In genomic region chr17:81802048-81802758, GRCh38 we compare ENCODE assay signal across 31 cellular contexts. TPM values are rescaled to one million over a fixed set of nuclear protein-coding genes. Genes with fewer than 3 reads are reported as not detected.
DNase-seq lines count a peak whose midpoint lies in the region; ATAC-seq, FAIRE-seq and TF ChIP-seq lines count a peak whose summit lies in the region.
"Had no signal": no experiment of that assay in that cellular context is flagged by ENCODE, and none has a peak within 500 bp of the region (broad histone marks: within the 10 kb centered on the region; RNA-seq: fewer than 3 reads in every experiment).

No MANE protein-coding gene starts in this region.

- no peak overlapping the region for H3K18ac ChIP-seq in trophoblast cell (ENCODE audit: low read length)

- 56% methylated on average over 9 of the region's 9 CpGs for WGBS in HepG2 (ENCODE audit: low lambda C conversion rate)
- WGBS in trophoblast cell (ENCODE audit: extremely low coverage, insufficient coverage, insufficient read length), result no CpG with 5 or more reads among the region's 9 CpGs

- H3K79me1 ChIP-seq in trophoblast cell (ENCODE audit: low read length), result no peaks in the 10 kb centered on the region

- TF ChIP-seq CTCF in CD8-positive, alpha-beta T cell (IDR thresholded peaks at IDR 0.05), result no peak
- TF ChIP-seq CTCF in RWPE2 (IDR thresholded peaks at IDR 0.05; ENCODE audit: poor library complexity, severe bottlenecking) (no peak), HepG2 (CRISPR knock-in tag; IDR thresholded peaks at IDR 0.05) (no peak), neural progenitor cell (IDR thresholded peaks at IDR 0.05) (no peak)

- no peak for ATAC-seq in CD8-positive, alpha-beta T cell
- no peak for ATAC-seq in RWPE2 (ENCODE audit: low read depth)
- ATAC-seq in HepG2, result no peak
- no peak for ATAC-seq in HG02678 (IDR thresholded peaks at IDR 0.05; ENCODE audit: unreplicated experiment)
- no peak for ATAC-seq in activated T-helper 17 cell treated with anti-CD3 and anti-CD28 coated beads, Interleukin-2, amount 50 U/mL, for 72 hours (replicated peaks)
- ATAC-seq: SK-N-SH treated with all-trans-retinoic acid at 6 μM for 48 hours had no signal

- TF ChIP-seq EP300 in HepG2 (IDR thresholded peaks at IDR 0.05; ENCODE audit: low read depth in 2 of 2, low read length in 2 of 2) (no peak), HepG2 (CRISPR knock-in tag; IDR thresholded peaks at IDR 0.05; ENCODE audit: borderline replicate concordance) (no peak)

- DNase-seq in CD8-positive, alpha-beta T cell, result no peak
- peak; percentile 60 for DNase-seq in RWPE2 (ENCODE audit: low spot score)
- DNase-seq in HepG2 (ENCODE audit: low spot score), result no peak
- no peak for DNase-seq in neural progenitor cell (ENCODE audit: low spot score)
- no peak for DNase-seq in mucosa of gallbladder (ENCODE audit: low spot score)
- no peak for DNase-seq in trophoblast cell
- DNase-seq: CD4-positive, alpha-beta memory T cell; DMS 273 treated with DMSO at 0.1 percent for 48 hours; DMS79; EL; GDM1; Kasumi-1; MV-4-11; NCI-H1105; NCI-H1436 treated with DMSO at 0.1 percent for 48 hours; NCI-H1930; NCI-H2107; NCI-H524 treated with DMSO at 0.1 percent for 48 hours; NCI-H774; SJCRH30 had no signal

- no peaks in the 10 kb centered on the region for H4K20me1 ChIP-seq in HepG2 (ENCODE audit: insufficient read depth, low read length)
- H4K20me1 ChIP-seq in neural progenitor cell (ENCODE audit: low read depth), result peaks cover 2% of the 10 kb centered on the region

- no peaks in the 10 kb centered on the region for H3K36me3 Mint-ChIP-seq in CD8-positive, alpha-beta T cell
- no peaks in the 10 kb centered on the region for H3K36me3 Mint-ChIP-seq in neural progenitor cell
- no peaks in the 10 kb centered on the region for H3K36me3 Mint-ChIP-seq in activated T-helper 17 cell treated with anti-CD3 and anti-CD28 coated beads, Interleukin-2, amount 50 U/mL, for 72 hours (ENCODE audit: low read depth)
- H3K36me3 Mint-ChIP-seq: CD4-positive, alpha-beta memory T cell had no signal

- no peaks in the 10 kb centered on the region for H3K79me2 ChIP-seq in HepG2 (ENCODE audit: insufficient read depth, low read length)
- no peaks in the 10 kb centered on the region for H3K79me2 ChIP-seq in neural progenitor cell (ENCODE audit: low read depth)
- H3K79me2 ChIP-seq in trophoblast cell (ENCODE audit: control insufficient read depth, insufficient read depth, low read length, poor library complexity), result no peaks in the 10 kb centered on the region

- H3K4me3 Mint-ChIP-seq in CD8-positive, alpha-beta T cell, result peak overlapping the region; percentile 18
- peak overlapping the region; percentile 65 for H3K4me3 Mint-ChIP-seq in neural progenitor cell
- no peak overlapping the region for H3K4me3 Mint-ChIP-seq in activated T-helper 17 cell treated with anti-CD3 and anti-CD28 coated beads, Interleukin-2, amount 50 U/mL, for 72 hours

- H3K9ac ChIP-seq in HepG2 (ENCODE audit: insufficient read depth, low read depth, low read length) (no peak overlapping the region), neural progenitor cell (no peak overlapping the region), trophoblast cell (ENCODE audit: low read length) (no peak overlapping the region)
- H3K9ac ChIP-seq: BLaER1 treated with 17β-estradiol and CSF1 and Interleukin-3, amounts not matched to agents 10 nM and 100 nM had no signal

- no peak overlapping the region for H3K4me3 ChIP-seq in CD8-positive, alpha-beta T cell (ENCODE audit: low read depth, low read length)
- H3K4me3 ChIP-seq in RWPE2 (ENCODE audit: severe bottlenecking) (no peak overlapping the region), HepG2 (replicated peaks in 1 of 3; ENCODE audit: insufficient read depth in 1 of 3, low read depth in 2 of 3, low read length in 3 of 3) (no peak overlapping the region), neural progenitor cell (no peak overlapping the region), trophoblast cell (ENCODE audit: low read depth, low read length) (no peak overlapping the region)
- H3K4me3 ChIP-seq: BLaER1 treated with 17β-estradiol and CSF1 and Interleukin-3, amounts not matched to agents 10 nM and 100 nM; SJCRH30 had no signal

- no peaks in the 10 kb centered on the region for H3K36me3 ChIP-seq in CD8-positive, alpha-beta T cell (ENCODE audit: insufficient read depth, low read length)
- H3K36me3 ChIP-seq in RWPE2 (ENCODE audit: low read depth) (no peaks in the 10 kb centered on the region), HepG2 (replicated peaks in 1 of 2; ENCODE audit: control insufficient read depth in 1 of 2, insufficient read depth in 2 of 2, low read length in 2 of 2) (no peaks in the 10 kb centered on the region), neural progenitor cell (no peaks in the 10 kb centered on the region), trophoblast cell (ENCODE audit: control insufficient read depth in 1 of 2, insufficient read depth in 2 of 2, low read length in 2 of 2) (no peaks in the 10 kb centered on the region)
- H3K36me3 ChIP-seq: BLaER1 treated with 17β-estradiol and CSF1 and Interleukin-3, amounts not matched to agents 10 nM and 100 nM; SJCRH30 had no signal

- TF ChIP-seq RAD21 in HepG2 (CRISPR knock-in tag; IDR thresholded peaks at IDR 0.05), result no peak

- peaks cover 8% of the 10 kb centered on the region for H3K27me3 ChIP-seq in CD8-positive, alpha-beta T cell (ENCODE audit: insufficient read depth, low read length)
- H3K27me3 ChIP-seq in RWPE2 (ENCODE audit: insufficient read depth, poor library complexity, severe bottlenecking) (peaks cover 55% of the 10 kb centered on the region), HepG2 (ENCODE audit: control insufficient read depth in 1 of 2, insufficient read depth in 2 of 2, low read length in 2 of 2) (peaks cover 22 to 73% of the 10 kb centered on the region in 2 experiments), neural progenitor cell (peaks cover 81% of the 10 kb centered on the region), trophoblast cell (ENCODE audit: insufficient read depth, low read length) (peaks cover 54% of the 10 kb centered on the region)

- BruUV-seq in HepG2 (replicated peaks; lab: Mats Ljungman, UMichigan), result no TSS peak

- H2AFZ ChIP-seq in HepG2 (ENCODE audit: low read length) (no peak overlapping the region), neural progenitor cell (replicated peaks) (no peak overlapping the region), trophoblast cell (ENCODE audit: insufficient read depth, low read length, poor library complexity) (no peak overlapping the region)

- no peak overlapping the region for H3K4me2 ChIP-seq in HepG2 (ENCODE audit: low read depth, low read length)
- no peak overlapping the region for H3K4me2 ChIP-seq in neural progenitor cell
- H3K4me2 ChIP-seq in trophoblast cell (ENCODE audit: low read length), result no peak overlapping the region

- H3K27ac Mint-ChIP-seq in CD8-positive, alpha-beta T cell, result no peak overlapping the region
- no peak overlapping the region for H3K27ac Mint-ChIP-seq in neural progenitor cell
- H3K27ac Mint-ChIP-seq in activated T-helper 17 cell treated with anti-CD3 and anti-CD28 coated beads, Interleukin-2, amount 50 U/mL, for 72 hours, result no peak overlapping the region

- no peak overlapping the region for H3K27ac ChIP-seq in CD8-positive, alpha-beta T cell (ENCODE audit: low read depth, low read length)
- no peak overlapping the region for H3K27ac ChIP-seq in RWPE2 (ENCODE audit: poor library complexity, severe bottlenecking)
- H3K27ac ChIP-seq in HepG2 (ENCODE audit: extremely low read length, insufficient read depth, low read length), result no peak overlapping the region
- H3K27ac ChIP-seq in neural progenitor cell, result no peak overlapping the region
- H3K27ac ChIP-seq in trophoblast cell (ENCODE audit: low read depth, low read length), result no peak overlapping the region
- H3K27ac ChIP-seq: BLaER1 treated with 17β-estradiol and CSF1 and Interleukin-3, amounts not matched to agents 10 nM and 100 nM; SJCRH30 had no signal

- H2BK5ac ChIP-seq in trophoblast cell (ENCODE audit: low read depth, low read length, poor library complexity), result no peak overlapping the region

- no peaks in the 10 kb centered on the region for H3K9me3 Mint-ChIP-seq in CD8-positive, alpha-beta T cell
- H3K9me3 Mint-ChIP-seq in neural progenitor cell, result peaks cover 17% of the 10 kb centered on the region
- H3K9me3 Mint-ChIP-seq in activated T-helper 17 cell treated with anti-CD3 and anti-CD28 coated beads, Interleukin-2, amount 50 U/mL, for 72 hours, result no peaks in the 10 kb centered on the region

- no peak for FAIRE-seq in HepG2 (lab: Jason Lieb, UNC)
- FAIRE-seq: A204.1, GM12891, GM19239, H54, RCC 7860 had no signal

- no peak overlapping the region for H3K14ac ChIP-seq in trophoblast cell (ENCODE audit: low read length)

- no peaks in the 10 kb centered on the region for H3K9me3 ChIP-seq in CD8-positive, alpha-beta T cell (ENCODE audit: low read length)
- H3K9me3 ChIP-seq in RWPE2 (ENCODE audit: severe bottlenecking) (no peaks in the 10 kb centered on the region), HepG2 (ENCODE audit: low read length) (no peaks in the 10 kb centered on the region), neural progenitor cell (ENCODE audit: low read depth) (no peaks in the 10 kb centered on the region), trophoblast cell (ENCODE audit: insufficient read depth, low read depth, low read length) (peaks cover 17% of the 10 kb centered on the region)

- H4K8ac ChIP-seq in trophoblast cell (ENCODE audit: low read depth, low read length), result no peak overlapping the region

- H4K12ac ChIP-seq in trophoblast cell (ENCODE audit: low read depth, low read length), result no peak overlapping the region

- H2AK5ac ChIP-seq in trophoblast cell (ENCODE audit: low read length), result no peak overlapping the region

- intact Hi-C loops in CD8-positive, alpha-beta T cell (cut with DNase I, micrococcal nuclease), result no loop called here
- intact Hi-C loops in HepG2 (cut with micrococcal nuclease; ENCODE audit: unreplicated experiment), result no loop called here

- no peak overlapping the region for H4K91ac ChIP-seq in trophoblast cell (ENCODE audit: low read depth, low read length)

- in situ Hi-C loops in HepG2 (cut with HindIII; ENCODE audit: extremely low pct_ligation_motif_present, low pct_unique_long_range_greater_than_20kb), result no loop called here

- POLR2A ChIA-PET in CD8-positive, alpha-beta T cell (lab: Charles Lee), result no interaction called here
- POLR2A ChIA-PET in HepG2 (lab: Yijun Ruan, JAX), result interaction anchor here (1.4 kb wide), 1 partner anchor 13 kb away, joined by 4 read pairs; no protein-coding TSS in a partner anchor

- H2BK120ac ChIP-seq in trophoblast cell (ENCODE audit: insufficient read depth, low read length, poor library complexity), result no peak overlapping the region

- no peak overlapping the region for H2BK12ac ChIP-seq in trophoblast cell (ENCODE audit: low read length)

- H3K4ac ChIP-seq in trophoblast cell (ENCODE audit: low read depth, low read length), result no peak overlapping the region

- H3K27me3 Mint-ChIP-seq in CD8-positive, alpha-beta T cell (ENCODE audit: low read depth), result peaks cover 33% of the 10 kb centered on the region
- H3K27me3 Mint-ChIP-seq in neural progenitor cell (ENCODE audit: insufficient read depth, low read depth), result peaks cover 50% of the 10 kb centered on the region
- peaks cover 18% of the 10 kb centered on the region for H3K27me3 Mint-ChIP-seq in activated T-helper 17 cell treated with anti-CD3 and anti-CD28 coated beads, Interleukin-2, amount 50 U/mL, for 72 hours

- H3F3A ChIP-seq in neural progenitor cell (ENCODE audit: low read depth), result peaks cover under 1% of the 10 kb centered on the region

- H3K4me1 Mint-ChIP-seq in CD8-positive, alpha-beta T cell (ENCODE audit: low read depth), result peaks cover 7% of the 10 kb centered on the region
- no peaks in the 10 kb centered on the region for H3K4me1 Mint-ChIP-seq in neural progenitor cell
- H3K4me1 Mint-ChIP-seq in activated T-helper 17 cell treated with anti-CD3 and anti-CD28 coated beads, Interleukin-2, amount 50 U/mL, for 72 hours, result no peaks in the 10 kb centered on the region

- H3K4me1 ChIP-seq in CD8-positive, alpha-beta T cell (ENCODE audit: insufficient read depth, low read length), result no peaks in the 10 kb centered on the region
- H3K4me1 ChIP-seq in RWPE2 (ENCODE audit: insufficient read depth, poor library complexity, severe bottlenecking) (no peaks in the 10 kb centered on the region), HepG2 (ENCODE audit: insufficient read depth, low read length) (peaks cover 34% of the 10 kb centered on the region), neural progenitor cell (peaks cover 12% of the 10 kb centered on the region), trophoblast cell (ENCODE audit: control insufficient read depth in 1 of 2, insufficient read depth in 2 of 2, low read length in 2 of 2) (no peaks in the 10 kb centered on the region)

- CTCF ChIA-PET in CD8-positive, alpha-beta T cell (lab: Charles Lee), result no interaction called here
- CTCF ChIA-PET in HepG2 (lab: Yijun Ruan, JAX; ENCODE audit: low intra/inter-chr PET ratio, low total read pairs), result interaction anchor here (1.3 kb wide), 1 partner anchor 20 kb away, joined by 3 read pairs; no protein-coding TSS in a partner anchor

- no peak for TF ChIP-seq POLR2A in HepG2 (IDR thresholded peaks at IDR 0.05; ENCODE audit: insufficient read depth in 1 of 2, low read depth in 2 of 2, low read length in 2 of 2)

- no peak overlapping the region for H3K23ac ChIP-seq in trophoblast cell (ENCODE audit: low read length)

RNA-seq across cellular contexts. Expression of gene GCGR, which starts 1.7 kb away (rescaled TPM):
- total RNA-seq in CD8-positive, alpha-beta T cell, result not detected
- total RNA-seq in HepG2 (2016; rRNA removed; fragmentation: Illumina TruSeq; extraction: Trizol) (0.13 TPM in 1 of 2 replicates, not detected in the other), neural progenitor cell (ENCODE audit: low replicate concordance) (not detected in 2 replicates), mucosa of gallbladder (0.20 TPM)
- not detected in 2 replicates for total RNA-seq in HepG2 (2016; cell fraction: cytosol; rRNA removed; fragmentation: Illumina TruSeq; extraction: Trizol; ENCODE audit: low read depth)
- 0.15 TPM in 1 of 2 replicates, not detected in the other for total RNA-seq in HepG2 (2016; cell fraction: insoluble cytoplasmic fraction; rRNA removed; fragmentation: Illumina TruSeq; extraction: Trizol)
- not detected in 2 replicates for total RNA-seq in HepG2 (2016; cell fraction: membrane; rRNA removed; fragmentation: Illumina TruSeq; extraction: Trizol)
- 0.31 TPM in 1 of 2 replicates, not detected in the other for total RNA-seq in HepG2 (2016; cell fraction: nucleus; rRNA removed; fragmentation: Illumina TruSeq; extraction: Trizol)
- polyA plus RNA-seq in HepG2 (2011; rRNA removed), result 0.04 and 0.27 TPM in 2 replicates
- polyA plus RNA-seq in HepG2 (2011; cell fraction: cytosol; rRNA removed), result 0.10 and 0.12 TPM in 2 replicates
- polyA plus RNA-seq in HepG2 (2011; cell fraction: nucleus; rRNA removed), result 4.7 and 5.5 TPM in 2 replicates
- 0.07 and 0.27 TPM in 2 replicates for polyA plus RNA-seq in HepG2 (2012)
- polyA plus RNA-seq in HepG2 (2016; cell fraction: cytosol; fragmentation: Illumina TruSeq; extraction: Trizol; ENCODE audit: low read depth), result not detected in 2 replicates
- not detected in 2 replicates for polyA plus RNA-seq in HepG2 (2016; cell fraction: insoluble cytoplasmic fraction; fragmentation: Illumina TruSeq; extraction: Trizol; ENCODE audit: low read depth)
- not detected in 2 replicates for polyA plus RNA-seq in HepG2 (2016; cell fraction: membrane; fragmentation: Illumina TruSeq; extraction: Trizol; ENCODE audit: low read depth)
- polyA plus RNA-seq in HepG2 (2016; cell fraction: nucleus; fragmentation: Illumina TruSeq; extraction: Trizol; ENCODE audit: insufficient read depth, low read depth), result 0.31 and 0.60 TPM in 2 replicates
- polyA minus RNA-seq in HepG2 (2011; rRNA and poly(A)+ RNA removed; ENCODE audit: low replicate concordance), result 0.14 and 0.26 TPM in 2 replicates
- polyA minus RNA-seq in HepG2 (2011; cell fraction: cytosol; rRNA and poly(A)+ RNA removed), result not detected in 2 replicates
- 0.52 and 0.87 TPM in 2 replicates for polyA minus RNA-seq in HepG2 (2011; cell fraction: nucleus; rRNA and poly(A)+ RNA removed)
- polyA plus RNA-seq in trophoblast cell (2013), result 0.04 and 0.07 TPM in 2 replicates
- total RNA-seq in activated T-helper 17 cell treated with anti-CD3 and anti-CD28 coated beads, Interleukin-2, amount 50 U/mL, for 72 hours, result under 1 TPM in 1 of 2 donors, not detected in 1; 0.26 TPM
- total RNA-seq: CD4-positive, alpha-beta memory T cell; MCF 10A had no signal
- polyA plus RNA-seq: AG04450; CD4-positive, alpha-beta memory T cell had no signal

RNA-seq across cellular contexts. Expression of gene MCRIP1, which starts 30.9 kb away (rescaled TPM):
- 10 to 100 TPM; 32.2 to 34.0 TPM for total RNA-seq in CD8-positive, alpha-beta T cell
- total RNA-seq in HepG2 (2016; rRNA removed; fragmentation: Illumina TruSeq; extraction: Trizol) (76.1 and 84.9 TPM in 2 replicates), neural progenitor cell (ENCODE audit: low replicate concordance) (45.6 and 110 TPM in 2 replicates), mucosa of gallbladder (85.3 TPM)
- total RNA-seq in HepG2 (2016; cell fraction: cytosol; rRNA removed; fragmentation: Illumina TruSeq; extraction: Trizol; ENCODE audit: low read depth), result 74.8 and 93.7 TPM in 2 replicates
- 73.6 and 90.1 TPM in 2 replicates for total RNA-seq in HepG2 (2016; cell fraction: insoluble cytoplasmic fraction; rRNA removed; fragmentation: Illumina TruSeq; extraction: Trizol)
- total RNA-seq in HepG2 (2016; cell fraction: membrane; rRNA removed; fragmentation: Illumina TruSeq; extraction: Trizol), result 97.9 and 116 TPM in 2 replicates
- 29.3 and 32.8 TPM in 2 replicates for total RNA-seq in HepG2 (2016; cell fraction: nucleus; rRNA removed; fragmentation: Illumina TruSeq; extraction: Trizol)
- polyA plus RNA-seq in HepG2 (2011; rRNA removed), result 79.7 and 113 TPM in 2 replicates
- polyA plus RNA-seq in HepG2 (2011; cell fraction: cytosol; rRNA removed), result 95.7 and 150 TPM in 2 replicates
- polyA plus RNA-seq in HepG2 (2011; cell fraction: nucleus; rRNA removed), result 122 and 140 TPM in 2 replicates
- 44.7 and 56.7 TPM in 2 replicates for polyA plus RNA-seq in HepG2 (2012)
- polyA plus RNA-seq in HepG2 (2016; cell fraction: cytosol; fragmentation: Illumina TruSeq; extraction: Trizol; ENCODE audit: low read depth), result 77.4 and 92.8 TPM in 2 replicates
- 75.3 and 82.0 TPM in 2 replicates for polyA plus RNA-seq in HepG2 (2016; cell fraction: insoluble cytoplasmic fraction; fragmentation: Illumina TruSeq; extraction: Trizol; ENCODE audit: low read depth)
- polyA plus RNA-seq in HepG2 (2016; cell fraction: membrane; fragmentation: Illumina TruSeq; extraction: Trizol; ENCODE audit: low read depth), result 86.8 and 108 TPM in 2 replicates
- polyA plus RNA-seq in HepG2 (2016; cell fraction: nucleus; fragmentation: Illumina TruSeq; extraction: Trizol; ENCODE audit: insufficient read depth, low read depth), result 63.7 and 68.1 TPM in 2 replicates
- 1.6 and 50.7 TPM in 2 replicates for polyA minus RNA-seq in HepG2 (2011; rRNA and poly(A)+ RNA removed; ENCODE audit: low replicate concordance)
- 39.9 and 44.0 TPM in 2 replicates for polyA minus RNA-seq in HepG2 (2011; cell fraction: cytosol; rRNA and poly(A)+ RNA removed)
- polyA minus RNA-seq in HepG2 (2011; cell fraction: nucleus; rRNA and poly(A)+ RNA removed), result 12.4 and 13.7 TPM in 2 replicates
- 120 and 125 TPM in 2 replicates for polyA plus RNA-seq in trophoblast cell (2013)
- 10 to 100 TPM; 45.7 to 94.4 TPM for total RNA-seq in activated T-helper 17 cell treated with anti-CD3 and anti-CD28 coated beads, Interleukin-2, amount 50 U/mL, for 72 hours

RNA-seq across cellular contexts. Expression of gene PPP1R27, which starts 32.6 kb away (rescaled TPM):
- total RNA-seq in CD8-positive, alpha-beta T cell, result not detected
- 0.69 and 1.00 TPM in 2 replicates for total RNA-seq in HepG2 (2016; rRNA removed; fragmentation: Illumina TruSeq; extraction: Trizol)
- total RNA-seq in HepG2 (2016; cell fraction: cytosol; rRNA removed; fragmentation: Illumina TruSeq; extraction: Trizol; ENCODE audit: low read depth), result 0.71 and 2.3 TPM in 2 replicates
- 1.3 TPM in 1 of 2 replicates, not detected in the other for total RNA-seq in HepG2 (2016; cell fraction: insoluble cytoplasmic fraction; rRNA removed; fragmentation: Illumina TruSeq; extraction: Trizol)
- 1.00 and 1.2 TPM in 2 replicates for total RNA-seq in HepG2 (2016; cell fraction: membrane; rRNA removed; fragmentation: Illumina TruSeq; extraction: Trizol)
- 0.91 and 1.8 TPM in 2 replicates for total RNA-seq in HepG2 (2016; cell fraction: nucleus; rRNA removed; fragmentation: Illumina TruSeq; extraction: Trizol)
- polyA plus RNA-seq in HepG2 (2011; rRNA removed), result 0.17 and 0.33 TPM in 2 replicates
- polyA plus RNA-seq in HepG2 (2011; cell fraction: cytosol; rRNA removed), result 0.55 and 1.1 TPM in 2 replicates
- polyA plus RNA-seq in HepG2 (2011; cell fraction: nucleus; rRNA removed), result 1.6 and 2.8 TPM in 2 replicates
- 0.34 and 0.52 TPM in 2 replicates for polyA plus RNA-seq in HepG2 (2012)
- polyA plus RNA-seq in HepG2 (2016; cell fraction: cytosol; fragmentation: Illumina TruSeq; extraction: Trizol; ENCODE audit: low read depth), result 0.57 and 1.0 TPM in 2 replicates
- 1.7 TPM in 1 of 2 replicates, not detected in the other for polyA plus RNA-seq in HepG2 (2016; cell fraction: insoluble cytoplasmic fraction; fragmentation: Illumina TruSeq; extraction: Trizol; ENCODE audit: low read depth)
- polyA plus RNA-seq in HepG2 (2016; cell fraction: membrane; fragmentation: Illumina TruSeq; extraction: Trizol; ENCODE audit: low read depth), result 0.56 TPM in 1 of 2 replicates, not detected in the other
- polyA plus RNA-seq in HepG2 (2016; cell fraction: nucleus; fragmentation: Illumina TruSeq; extraction: Trizol; ENCODE audit: insufficient read depth, low read depth), result 2.1 TPM in 1 of 2 replicates, not detected in the other
- polyA minus RNA-seq in HepG2 (2011; rRNA and poly(A)+ RNA removed; ENCODE audit: low replicate concordance), result 0.09 and 0.88 TPM in 2 replicates
- not detected in 2 replicates for polyA minus RNA-seq in HepG2 (2011; cell fraction: cytosol; rRNA and poly(A)+ RNA removed)
- 1.9 TPM in 1 of 2 replicates, not detected in the other for polyA minus RNA-seq in HepG2 (2011; cell fraction: nucleus; rRNA and poly(A)+ RNA removed)
- 0.12 TPM in 1 of 2 replicates, not detected in the other for total RNA-seq in neural progenitor cell (ENCODE audit: low replicate concordance)
- total RNA-seq in mucosa of gallbladder, result not detected
- polyA plus RNA-seq in trophoblast cell (2013), result 0.33 and 0.43 TPM in 2 replicates
- not detected for total RNA-seq in activated T-helper 17 cell treated with anti-CD3 and anti-CD28 coated beads, Interleukin-2, amount 50 U/mL, for 72 hours
- total RNA-seq: CD4-positive, alpha-beta memory T cell; MCF 10A; SJCRH30 had no signal
- polyA plus RNA-seq: AG04450 had no signal

RNA-seq across cellular contexts. Expression of gene P4HB, which starts 58.1 kb away (rescaled TPM):
- 100 to 1,000 TPM; 278 to 288 TPM for total RNA-seq in CD8-positive, alpha-beta T cell
- 337 and 782 TPM in 2 replicates for total RNA-seq in HepG2 (2016; rRNA removed; fragmentation: Illumina TruSeq; extraction: Trizol)
- 162 and 167 TPM in 2 replicates for total RNA-seq in HepG2 (2016; cell fraction: cytosol; rRNA removed; fragmentation: Illumina TruSeq; extraction: Trizol; ENCODE audit: low read depth)
- 282 and 813 TPM in 2 replicates for total RNA-seq in HepG2 (2016; cell fraction: insoluble cytoplasmic fraction; rRNA removed; fragmentation: Illumina TruSeq; extraction: Trizol)
- 299 and 300 TPM in 2 replicates for total RNA-seq in HepG2 (2016; cell fraction: membrane; rRNA removed; fragmentation: Illumina TruSeq; extraction: Trizol)
- total RNA-seq in HepG2 (2016; cell fraction: nucleus; rRNA removed; fragmentation: Illumina TruSeq; extraction: Trizol), result 801 and 884 TPM in 2 replicates
- polyA plus RNA-seq in HepG2 (2011; rRNA removed), result 181 and 185 TPM in 2 replicates
- 150 and 176 TPM in 2 replicates for polyA plus RNA-seq in HepG2 (2011; cell fraction: cytosol; rRNA removed)
- 517 and 557 TPM in 2 replicates for polyA plus RNA-seq in HepG2 (2011; cell fraction: nucleus; rRNA removed)
- 1,462 and 1,524 TPM in 2 replicates for polyA plus RNA-seq in HepG2 (2012)
- 236 TPM in 2 replicates for polyA plus RNA-seq in HepG2 (2016; cell fraction: cytosol; fragmentation: Illumina TruSeq; extraction: Trizol; ENCODE audit: low read depth)
- polyA plus RNA-seq in HepG2 (2016; cell fraction: insoluble cytoplasmic fraction; fragmentation: Illumina TruSeq; extraction: Trizol; ENCODE audit: low read depth), result 494 and 566 TPM in 2 replicates
- polyA plus RNA-seq in HepG2 (2016; cell fraction: membrane; fragmentation: Illumina TruSeq; extraction: Trizol; ENCODE audit: low read depth), result 378 and 399 TPM in 2 replicates
- 2,290 and 2,428 TPM in 2 replicates for polyA plus RNA-seq in HepG2 (2016; cell fraction: nucleus; fragmentation: Illumina TruSeq; extraction: Trizol; ENCODE audit: insufficient read depth, low read depth)
- 90.8 and 213 TPM in 2 replicates for polyA minus RNA-seq in HepG2 (2011; rRNA and poly(A)+ RNA removed; ENCODE audit: low replicate concordance)
- polyA minus RNA-seq in HepG2 (2011; cell fraction: cytosol; rRNA and poly(A)+ RNA removed), result 303 and 378 TPM in 2 replicates
- polyA minus RNA-seq in HepG2 (2011; cell fraction: nucleus; rRNA and poly(A)+ RNA removed), result 250 and 278 TPM in 2 replicates
- 203 and 344 TPM in 2 replicates for total RNA-seq in neural progenitor cell (ENCODE audit: low replicate concordance)
- 611 TPM for total RNA-seq in mucosa of gallbladder
- polyA plus RNA-seq in trophoblast cell (2013), result 2,115 and 2,196 TPM in 2 replicates
- 100 to 1,000 TPM; 506 to 602 TPM for total RNA-seq in activated T-helper 17 cell treated with anti-CD3 and anti-CD28 coated beads, Interleukin-2, amount 50 U/mL, for 72 hours
